ENCODE assay signal across 8 cellular contexts in the genomic region with DNA sequence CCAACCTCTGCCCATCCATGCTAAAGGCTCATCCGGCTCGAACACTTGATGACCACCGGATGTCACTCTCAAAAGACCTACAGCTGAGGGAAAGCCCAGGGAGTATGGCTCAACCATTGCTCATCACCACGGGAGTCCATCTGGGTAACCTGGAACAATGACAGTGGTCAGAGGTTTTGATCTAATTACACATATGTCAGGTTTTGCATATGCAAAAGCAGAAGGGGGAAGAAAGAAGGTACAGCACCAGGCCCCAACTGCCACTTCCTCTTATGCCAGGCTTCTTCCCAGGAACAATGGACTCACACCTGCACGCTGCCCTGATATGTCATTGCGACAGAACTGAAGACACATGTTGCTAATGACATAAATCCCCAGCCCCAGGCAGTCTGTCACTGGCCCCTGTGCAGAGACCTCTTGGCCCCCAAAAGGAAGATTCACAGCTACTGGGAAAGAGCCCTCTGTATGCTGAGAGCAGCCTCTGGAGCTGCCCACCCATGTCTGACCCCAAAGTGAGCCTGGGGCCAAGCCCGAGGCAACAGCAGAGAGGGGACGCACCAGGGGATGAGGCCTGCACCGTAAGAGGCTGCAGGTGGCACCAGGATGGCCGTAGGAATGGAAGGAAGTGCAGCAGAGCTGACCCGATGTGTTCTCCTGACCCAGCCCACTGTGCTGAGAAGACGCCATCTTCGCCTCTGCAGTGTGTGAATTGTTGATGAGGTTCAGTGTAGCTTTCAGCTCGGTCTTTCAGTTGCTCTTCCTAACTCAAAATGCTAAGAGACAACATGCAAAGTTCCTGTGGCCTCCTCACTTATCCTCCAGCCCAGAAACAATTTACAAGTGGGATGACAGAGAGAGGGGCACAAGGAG. TPM values are rescaled to one million over a fixed set of nuclear protein-coding genes. Genes with fewer than 3 reads are reported as not detected.
DNase-seq lines count a peak whose midpoint lies in the region; ATAC-seq, FAIRE-seq and TF ChIP-seq lines count a peak whose summit lies in the region.

No MANE protein-coding gene starts in this region.

- H4K20me1 ChIP-seq in K562 (replicated peaks; ENCODE audit: control insufficient read depth, insufficient read depth, low read length) = peaks cover 32% of the 10 kb centered on the region; the same call in 1 of the 2 replicates

- no peak for TF ChIP-seq CTCF in K562 (IDR thresholded peaks at IDR 0.05 in 2 of 3, conservative IDR thresholded peaks at IDR 0.05 in 1 of 3; ENCODE audit: insufficient read depth in 2 of 3, low read depth in 1 of 3, low read length in 3 of 3)

- H3K27me3 ChIP-seq in K562 (ENCODE audit: control insufficient read depth in 2 of 2, insufficient read depth in 2 of 2, low read length in 2 of 2) = no peaks in the 10 kb centered on the region

- H3K36me3 Mint-ChIP-seq in activated naive CD4-positive, alpha-beta T cell treated with anti-CD3 and anti-CD28 coated beads, Interleukin-2, amount 50 U/mL, for 72 hours = peaks cover 4 to 12% of the 10 kb centered on the region in 2 donors
- H3K36me3 Mint-ChIP-seq in stimulated activated naive B cell treated with anti-CD40 and anti-IgM and Interleukin-4, amounts not matched to agents 10 μg/mL and 1 μg/mL and 100 μg/mL, for 72 hours = peaks cover 43 to 61% of the 10 kb centered on the region in 2 donors

- intact Hi-C loops in K562 (cut with micrococcal nuclease) = loop anchor here (5.0 kb wide), 1 partner anchor 52 kb away; a partner anchor contains a TSS

- H3K4me3 Mint-ChIP-seq in stimulated activated naive B cell treated with anti-CD40 and anti-IgM and Interleukin-4, amounts not matched to agents 10 μg/mL and 1 μg/mL and 100 μg/mL, for 72 hours = peak overlapping the region; percentile 69 to 70

- peaks cover 21 to 28% of the 10 kb centered on the region in 2 experiments; a peak in 4 of 5 replicates for H3K4me1 ChIP-seq in K562 (replicated peaks in 1 of 2; ENCODE audit: control insufficient read depth in 2 of 2, insufficient read depth in 2 of 2, low read length in 2 of 2)

- H3K79me2 ChIP-seq in K562 (ENCODE audit: control insufficient read depth, insufficient read depth, low read length) = peaks cover 61% of the 10 kb centered on the region

- H3K9ac ChIP-seq in K562 (ENCODE audit: insufficient read depth in 1 of 2, low read depth in 2 of 2, low read length in 2 of 2) = peak overlapping the region in 1 of 2 experiments; percentile 79; a peak in 2 of 4 replicates

- H3K27me3 Mint-ChIP-seq in stimulated activated naive B cell treated with anti-CD40 and anti-IgM and Interleukin-4, amounts not matched to agents 10 μg/mL and 1 μg/mL and 100 μg/mL, for 72 hours = no peaks in the 10 kb centered on the region

- H3K36me3 ChIP-seq in K562 (ENCODE audit: control insufficient read depth, insufficient read depth, low read length) = peaks cover 16% of the 10 kb centered on the region; the same call in 2 of the 3 replicates

- H3K4me3 ChIP-seq in K562 = no peak overlapping the region

- TF ChIP-seq POLR2A in K562 (conservative IDR thresholded peaks at IDR 0.05) = no peak

- in situ Hi-C loops in K562 (cut with MboI) = no loop called here

- H3K4me1 Mint-ChIP-seq in stimulated activated naive B cell treated with anti-CD40 and anti-IgM and Interleukin-4, amounts not matched to agents 10 μg/mL and 1 μg/mL and 100 μg/mL, for 72 hours = peaks cover 74 to 99% of the 10 kb centered on the region in 2 donors

- no peak overlapping the region for H3K27ac ChIP-seq in K562 (ENCODE audit: extremely low read depth, low read depth, low read length)

- no peak overlapping the region for H2AFZ ChIP-seq in K562 (ENCODE audit: low read depth, low read length)

- peak in 1 of 2 donors; percentile 69 for ATAC-seq in activated naive CD4-positive, alpha-beta T cell treated with anti-CD3 and anti-CD28 coated beads, Interleukin-2, amount 50 U/mL, for 72 hours
- ATAC-seq in K562 = no peak
- peak; percentile 61 to 65 for ATAC-seq in stimulated activated naive B cell treated with anti-CD40 and anti-IgM and Interleukin-4, amounts not matched to agents 10 μg/mL and 1 μg/mL and 100 μg/mL, for 72 hours (replicated peaks)

- H3K9me3 ChIP-seq in K562 (replicated peaks; ENCODE audit: control insufficient read depth, insufficient read depth, low read depth, low read length) = no peaks in the 10 kb centered on the region

- H3K9me1 ChIP-seq in K562 (ENCODE audit: control insufficient read depth, insufficient read depth, low read length) = peaks cover 8% of the 10 kb centered on the region

- peak overlapping the region; percentile 22 to 93 for H3K27ac Mint-ChIP-seq in activated naive CD4-positive, alpha-beta T cell treated with anti-CD3 and anti-CD28 coated beads, Interleukin-2, amount 50 U/mL, for 72 hours
- H3K27ac Mint-ChIP-seq in stimulated activated naive B cell treated with anti-CD40 and anti-IgM and Interleukin-4, amounts not matched to agents 10 μg/mL and 1 μg/mL and 100 μg/mL, for 72 hours = peak overlapping the region; percentile 95

- CTCF ChIA-PET in K562 (lab: Yijun Ruan, JAX; ENCODE audit: low intra/inter-chr PET ratio) = interaction anchor here (0.7 kb wide), 1 partner anchor 167 kb away, joined by 5 read pairs; no protein-coding TSS in a partner anchor

- BruUV-seq in K562 (replicated peaks; lab: Mats Ljungman, UMichigan) = no TSS peak

- no peak for TF ChIP-seq RAD21 in Ishikawa (IDR thresholded peaks at IDR 0.05; ENCODE audit: low read depth)
- TF ChIP-seq RAD21 in K562 (CRISPR knock-in tag; conservative IDR thresholded peaks at IDR 0.05 in 1 of 2, IDR thresholded peaks at IDR 0.05 in 1 of 2) = no peak

- FAIRE-seq in K562 (lab: Jason Lieb, UNC) = no peak

- WGBS in K562 (ENCODE audit: insufficient coverage, low coverage, missing lambda C conversion rate) = 72% methylated on average over 9 of the region's 14 CpGs

- DNase-seq in activated naive CD4-positive, alpha-beta T cell treated with anti-CD3 and anti-CD28 coated beads, Interleukin-2, amount 50 U/mL, for 72 hours (ENCODE audit: low spot score in 2 of 2) = peak in 1 of 2 donors; percentile 82
- DNase-seq in activated naive CD4-positive, alpha-beta T cell treated with anti-CD3 and anti-CD28 coated beads, Interleukin-2, amount 50 U/mL, for 16 hours = no peak
- DNase-seq in K562 (ENCODE audit: extremely low read depth in 1 of 4, low spot score in 3 of 4) = no peak
- DNase-seq in stimulated activated naive B cell treated with anti-CD40 and anti-IgM and Interleukin-4, amounts not matched to agents 10 μg/mL and 1 μg/mL and 100 μg/mL, for 72 hours = peak; percentile 81
- no peak for DNase-seq in SHP77 treated with DMSO at 0.1 percent for 48 hours (lab: John Stamatoyannopoulos, UW)
- DNase-seq in NCI-H1694 (lab: John Stamatoyannopoulos, UW) = no peak
- DNase-seq in cerebellar nuclear complex (lab: John Stamatoyannopoulos, UW) = no peak

- TF ChIP-seq EP300 in Ishikawa (IDR thresholded peaks at IDR 0.05; ENCODE audit: borderline replicate concordance) (0 out of 2 replicates have a peak, but pooled peaks have one; percentile 21), K562 (IDR thresholded peaks at IDR 0.05; ENCODE audit: low read length) (no peak)

- peaks cover 0 to 3% of the 10 kb centered on the region in 2 donors for H3K9me3 Mint-ChIP-seq in activated naive CD4-positive, alpha-beta T cell treated with anti-CD3 and anti-CD28 coated beads, Interleukin-2, amount 50 U/mL, for 72 hours
- H3K9me3 Mint-ChIP-seq in stimulated activated naive B cell treated with anti-CD40 and anti-IgM and Interleukin-4, amounts not matched to agents 10 μg/mL and 1 μg/mL and 100 μg/mL, for 72 hours = peaks cover 8 to 10% of the 10 kb centered on the region in 2 donors

- no peak overlapping the region for H3K4me2 ChIP-seq in K562 (ENCODE audit: insufficient read depth, low read length)

- POLR2A ChIA-PET in K562 (lab: Yijun Ruan, JAX) = interaction anchor here (0.6 to 1.1 kb wide), 3 partner anchors 11 to 259 kb away, joined by 3 to 4 read pairs (median 3); no protein-coding TSS in a partner anchor

RNA-seq across cellular contexts. Expression of a gene that starts 26.3 kb away (rescaled TPM):
- total RNA-seq in activated naive CD4-positive, alpha-beta T cell treated with anti-CD3 and anti-CD28 coated beads, Interleukin-2, amount 50 U/mL, for 72 hours = 10 to 100 TPM; 35.0 to 43.8 TPM
- 81.9 and 116 TPM in 2 replicates for total RNA-seq in K562 (2011; cell fraction: chromatin; rRNA removed; ENCODE audit: low replicate concordance)
- 54.3 and 56.0 TPM in 2 replicates for total RNA-seq in K562 (2011; cell fraction: nucleolus; rRNA removed)
- total RNA-seq in K562 (2011; cell fraction: nucleoplasm; rRNA removed) = 55.7 and 62.1 TPM in 2 replicates
- 11.0 and 13.5 TPM in 2 replicates for total RNA-seq in K562 (2014; rRNA removed)
- total RNA-seq in K562 (2014; rRNA removed; fragmentation: Illumina TruSeq; extraction: Trizol) = 12.2 and 12.3 TPM in 2 replicates
- 14.7 and 15.9 TPM in 2 replicates for total RNA-seq in K562 (2015; rRNA removed; fragmentation: Illumina TruSeq; extraction: Trizol)
- total RNA-seq in K562 (2021) = 37.1 and 38.1 TPM in 2 replicates
- polyA plus RNA-seq in K562 (2011; rRNA removed) = 7.4 and 16.2 TPM in 2 replicates
- polyA plus RNA-seq in K562 (2011; cell fraction: cytosol; rRNA removed) = 9.5 and 11.2 TPM in 2 replicates
- polyA plus RNA-seq in K562 (2011; cell fraction: nucleus; rRNA removed) = 18.8 and 20.5 TPM in 2 replicates
- 31.3 and 33.6 TPM in 2 replicates for polyA plus RNA-seq in K562 (2012)
- polyA plus RNA-seq in K562 (2014; fragmentation: Illumina TruSeq; extraction: Trizol) = 25.1 and 28.4 TPM in 2 replicates
- polyA plus RNA-seq in K562 (2014; fragmentation: Nextera tagmentation; extraction: Ambion mirVana) = 1 to 10 TPM; 4.7 TPM
- polyA plus RNA-seq in K562 (2014; rRNA removed) = 15.6 and 18.7 TPM in 2 replicates
- 15.2 and 18.3 TPM in 2 replicates for polyA minus RNA-seq in K562 (2011; rRNA and poly(A)+ RNA removed)
- 13.2 and 27.3 TPM in 2 replicates for polyA minus RNA-seq in K562 (2011; cell fraction: cytosol; rRNA and poly(A)+ RNA removed)
- 17.1 and 27.9 TPM in 2 replicates for polyA minus RNA-seq in K562 (2011; cell fraction: nucleus; rRNA and poly(A)+ RNA removed)

RNA-seq across cellular contexts. Expression of a gene that starts 50.5 kb away (rescaled TPM):
- total RNA-seq in activated naive CD4-positive, alpha-beta T cell treated with anti-CD3 and anti-CD28 coated beads, Interleukin-2, amount 50 U/mL, for 72 hours = not detected
- total RNA-seq in K562 (2011; cell fraction: chromatin; rRNA removed; ENCODE audit: low replicate concordance) = not detected in 2 replicates
- not detected in 2 replicates for total RNA-seq in K562 (2011; cell fraction: nucleolus; rRNA removed)
- not detected in 2 replicates for total RNA-seq in K562 (2011; cell fraction: nucleoplasm; rRNA removed)
- total RNA-seq in K562 (2014; rRNA removed) = 0.41 TPM in 1 of 2 replicates, not detected in the other
- total RNA-seq in K562 (2014; rRNA removed; fragmentation: Illumina TruSeq; extraction: Trizol) = 0.18 and 0.19 TPM in 2 replicates
- total RNA-seq in K562 (2015; rRNA removed; fragmentation: Illumina TruSeq; extraction: Trizol) = not detected in 2 replicates
- total RNA-seq in K562 (2021) = not detected in 2 replicates
- 0.15 TPM in 1 of 2 replicates, not detected in the other for polyA plus RNA-seq in K562 (2011; rRNA removed)
- polyA plus RNA-seq in K562 (2011; cell fraction: cytosol; rRNA removed) = not detected in 2 replicates
- not detected in 2 replicates for polyA plus RNA-seq in K562 (2011; cell fraction: nucleus; rRNA removed)
- 0.07 TPM in 1 of 2 replicates, not detected in the other for polyA plus RNA-seq in K562 (2012)
- not detected in 2 replicates for polyA plus RNA-seq in K562 (2014; fragmentation: Illumina TruSeq; extraction: Trizol)
- under 1 TPM; 0.22 to 0.24 TPM for polyA plus RNA-seq in K562 (2014; fragmentation: Nextera tagmentation; extraction: Ambion mirVana)
- polyA plus RNA-seq in K562 (2014; rRNA removed) = not detected in 2 replicates
- polyA minus RNA-seq in K562 (2011; rRNA and poly(A)+ RNA removed) = 0.24 TPM in 1 of 2 replicates, not detected in the other
- polyA minus RNA-seq in K562 (2011; cell fraction: cytosol; rRNA and poly(A)+ RNA removed) = not detected in 2 replicates
- polyA minus RNA-seq in K562 (2011; cell fraction: nucleus; rRNA and poly(A)+ RNA removed) = not detected in 2 replicates

RNA-seq across cellular contexts. Expression of a gene that starts 50.7 kb away (rescaled TPM):
- 1 to 10 TPM; 3.1 to 4.3 TPM for total RNA-seq in activated naive CD4-positive, alpha-beta T cell treated with anti-CD3 and anti-CD28 coated beads, Interleukin-2, amount 50 U/mL, for 72 hours
- 21.2 and 28.6 TPM in 2 replicates for total RNA-seq in K562 (2011; cell fraction: chromatin; rRNA removed; ENCODE audit: low replicate concordance)
- 10.8 and 13.3 TPM in 2 replicates for total RNA-seq in K562 (2011; cell fraction: nucleolus; rRNA removed)
- total RNA-seq in K562 (2011; cell fraction: nucleoplasm; rRNA removed) = 10.6 and 15.0 TPM in 2 replicates
- total RNA-seq in K562 (2014; rRNA removed) (2.2 and 4.1 TPM in 2 replicates), K562 (2014; rRNA removed; fragmentation: Illumina TruSeq; extraction: Trizol) (3.5 and 4.2 TPM in 2 replicates), K562 (2015; rRNA removed; fragmentation: Illumina TruSeq; extraction: Trizol) (3.5 and 3.8 TPM in 2 replicates), K562 (2021) (4.7 and 6.6 TPM in 2 replicates)
- polyA plus RNA-seq in K562 (2011; rRNA removed) (2.8 TPM in 2 replicates), K562 (2014; fragmentation: Illumina TruSeq; extraction: Trizol) (4.7 and 7.7 TPM in 2 replicates), K562 (2014; fragmentation: Nextera tagmentation; extraction: Ambion mirVana) (under 1 TPM; 0.41 to 0.51 TPM), K562 (2014; rRNA removed) (4.3 and 5.2 TPM in 2 replicates)
- 1.9 and 3.4 TPM in 2 replicates for polyA plus RNA-seq in K562 (2011; cell fraction: cytosol; rRNA removed)
- 5.4 and 11.4 TPM in 2 replicates for polyA plus RNA-seq in K562 (2011; cell fraction: nucleus; rRNA removed)
- polyA plus RNA-seq in K562 (2012) = 3.7 and 4.9 TPM in 2 replicates
- 1.9 and 2.1 TPM in 2 replicates for polyA minus RNA-seq in K562 (2011; rRNA and poly(A)+ RNA removed)
- 2.7 and 4.2 TPM in 2 replicates for polyA minus RNA-seq in K562 (2011; cell fraction: cytosol; rRNA and poly(A)+ RNA removed)
- 4.4 and 5.7 TPM in 2 replicates for polyA minus RNA-seq in K562 (2011; cell fraction: nucleus; rRNA and poly(A)+ RNA removed)
